In the genomic region with DNA sequence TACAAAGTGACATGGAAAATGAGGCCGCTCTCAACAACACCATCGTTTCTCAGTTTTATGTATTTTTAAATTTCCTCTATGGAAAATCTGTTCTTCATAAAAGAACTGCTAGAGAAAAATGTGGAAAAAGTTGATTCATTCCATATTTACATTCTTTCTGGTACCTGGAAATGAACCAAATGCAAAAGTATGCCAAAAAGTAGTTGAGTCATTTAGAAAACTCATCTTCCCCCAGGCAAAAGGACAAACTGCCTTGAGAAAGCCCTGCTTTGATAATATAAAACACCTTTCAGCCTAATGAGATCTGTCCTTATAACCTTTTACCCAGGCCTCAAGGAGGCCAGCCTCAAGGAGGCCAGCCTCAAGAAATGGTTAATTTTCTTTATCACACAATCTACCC, we compare ENCODE assay signal across 15 cellular contexts.
DNase-seq lines count a peak whose midpoint lies in the region; ATAC-seq and TF ChIP-seq lines count a peak whose summit lies in the region.
"Had no signal": no experiment of that assay in that cellular context is flagged by ENCODE, and none has a peak within 500 bp of the region (broad histone marks: within the 10 kb centered on the region; RNA-seq: fewer than 3 reads in every experiment).

No MANE protein-coding gene starts in this region.

- TF ChIP-seq CTCF in RWPE2 (IDR thresholded peaks at IDR 0.05; ENCODE audit: poor library complexity, severe bottlenecking) = no peak
- no peak for TF ChIP-seq CTCF in retinal pigment epithelial cell (conservative IDR thresholded peaks at IDR 0.05; ENCODE audit: low read depth, low read length)
- TF ChIP-seq CTCF in GM10248 (IDR thresholded peaks at IDR 0.05; ENCODE audit: control extremely low read depth, extremely low read depth, low read depth, missing control alignments) = no peak

- H3K27ac ChIP-seq in RWPE2 (ENCODE audit: poor library complexity, severe bottlenecking) = peak overlapping the region; percentile 83
- no peak overlapping the region for H3K27ac ChIP-seq in naive thymus-derived CD4-positive, alpha-beta T cell (ENCODE audit: low read depth, low read length)

- peak; percentile 35 for ATAC-seq in RWPE2 (ENCODE audit: low read depth)
- ATAC-seq in naive thymus-derived CD4-positive, alpha-beta T cell = no peak

- peaks cover 46% of the 10 kb centered on the region for H3K4me1 ChIP-seq in RWPE2 (ENCODE audit: insufficient read depth, poor library complexity, severe bottlenecking)
- no peaks in the 10 kb centered on the region for H3K4me1 ChIP-seq in naive thymus-derived CD4-positive, alpha-beta T cell (ENCODE audit: control insufficient read depth in 2 of 2, insufficient read depth in 2 of 2, low read length in 2 of 2)

- POLR2A ChIA-PET in naive thymus-derived CD4-positive, alpha-beta T cell (lab: Charles Lee) = no interaction called here
- POLR2A ChIA-PET in HEK293T (lab: Yijun Ruan, JAX) = no interaction called here
- POLR2A ChIA-PET in GM10248 (lab: Yijun Ruan, JAX) = no interaction called here

- no peaks in the 10 kb centered on the region for H3K4me1 Mint-ChIP-seq in naive thymus-derived CD4-positive, alpha-beta T cell
- H3K4me1 Mint-ChIP-seq: activated naive CD8-positive, alpha-beta T cell treated with anti-CD3 and anti-CD28 coated beads, Interleukin-2, amount 10 ng/mL, durations not matched to agents 7 days and 5 days had no signal

- H3K27me3 ChIP-seq in RWPE2 (ENCODE audit: insufficient read depth, poor library complexity, severe bottlenecking) = no peaks in the 10 kb centered on the region
- H3K27me3 ChIP-seq in naive thymus-derived CD4-positive, alpha-beta T cell (ENCODE audit: control insufficient read depth in 2 of 2, insufficient read depth in 2 of 2, low read length in 2 of 2) = no peaks in the 10 kb centered on the region

- H3K4me3 ChIP-seq in RWPE2 (ENCODE audit: severe bottlenecking) (no peak overlapping the region), retinal pigment epithelial cell (ENCODE audit: low read length) (no peak overlapping the region)
- H3K4me3 ChIP-seq in naive thymus-derived CD4-positive, alpha-beta T cell (ENCODE audit: low read length) = no peak overlapping the region

- peak; percentile 92 for DNase-seq in EL
- DNase-seq in RWPE2 (ENCODE audit: low spot score) = no peak
- DNase-seq in fibroblast of peridontal ligament (ENCODE audit: extremely low read depth) = peak; percentile 98
- DNase-seq in retinal pigment epithelial cell (ENCODE audit: low read depth) = peak; percentile 4
- DNase-seq in naive thymus-derived CD4-positive, alpha-beta T cell = no peak
- DNase-seq in HEK293T (ENCODE audit: extremely low spot score) = no peak
- DNase-seq in GM10248 (ENCODE audit: extremely low spot score) = no peak
- no peak for DNase-seq in SHP77 (lab: John Stamatoyannopoulos, UW)
- DNase-seq: activated naive CD8-positive, alpha-beta T cell treated with anti-CD3 and anti-CD28 coated beads, Interleukin-2, amount 10 ng/mL, durations not matched to agents 7 days and 5 days; effector CD4-positive, alpha-beta T cell; NCI-H1092; NCI-H446 treated with DMSO at 0.1 percent for 48 hours; Right ventricle myocardium superior; stimulated activated CD4-positive, alpha-beta T cell treated with anti-CD3 and anti-CD28 coated beads, Interleukin-4, amount 100 ng/mL, for 4 hours had no signal

- H3K27me3 Mint-ChIP-seq in naive thymus-derived CD4-positive, alpha-beta T cell = peaks cover 0 to 5% (median 0%) of the 10 kb centered on the region in 5 donors
- H3K27me3 Mint-ChIP-seq: activated naive CD8-positive, alpha-beta T cell treated with anti-CD3 and anti-CD28 coated beads, Interleukin-2, amount 10 ng/mL, durations not matched to agents 7 days and 5 days; stimulated activated naive CD8-positive, alpha-beta T cell treated with anti-CD3 and anti-CD28 coated beads, Interleukin-15, Interleukin-2, amounts not matched to agents 100 ng/mL and 50 ng/mL, for 24 hours had no signal

- CTCF ChIA-PET in naive thymus-derived CD4-positive, alpha-beta T cell (lab: Charles Lee) = no interaction called here
- CTCF ChIA-PET in HEK293T (lab: Yijun Ruan, JAX) (no interaction called here), GM10248 (lab: Yijun Ruan, JAX) (interaction anchor here (1.3 kb wide), 1 partner anchor 22 kb away, joined by 3 read pairs; no protein-coding TSS in a partner anchor)

- no peaks in the 10 kb centered on the region for H3K36me3 ChIP-seq in RWPE2 (ENCODE audit: low read depth)
- no peaks in the 10 kb centered on the region for H3K36me3 ChIP-seq in naive thymus-derived CD4-positive, alpha-beta T cell (ENCODE audit: control insufficient read depth in 2 of 3, insufficient read depth in 3 of 3, low read length in 3 of 3)

- H3K4me3 Mint-ChIP-seq in naive thymus-derived CD4-positive, alpha-beta T cell = no peak overlapping the region
- H3K4me3 Mint-ChIP-seq: activated naive CD8-positive, alpha-beta T cell treated with anti-CD3 and anti-CD28 coated beads, Interleukin-2, amount 10 ng/mL, durations not matched to agents 7 days and 5 days; stimulated activated naive CD8-positive, alpha-beta T cell treated with anti-CD3 and anti-CD28 coated beads, Interleukin-15, Interleukin-2, amounts not matched to agents 100 ng/mL and 50 ng/mL, for 24 hours had no signal

- no peak overlapping the region for H3K27ac Mint-ChIP-seq in naive thymus-derived CD4-positive, alpha-beta T cell
- H3K27ac Mint-ChIP-seq: activated naive CD8-positive, alpha-beta T cell treated with anti-CD3 and anti-CD28 coated beads, Interleukin-2, amount 10 ng/mL, durations not matched to agents 7 days and 5 days; stimulated activated naive CD8-positive, alpha-beta T cell treated with anti-CD3 and anti-CD28 coated beads, Interleukin-15, Interleukin-2, amounts not matched to agents 100 ng/mL and 50 ng/mL, for 24 hours had no signal

- H3K36me3 Mint-ChIP-seq in naive thymus-derived CD4-positive, alpha-beta T cell = no peaks in the 10 kb centered on the region
- H3K36me3 Mint-ChIP-seq: activated naive CD8-positive, alpha-beta T cell treated with anti-CD3 and anti-CD28 coated beads, Interleukin-2, amount 10 ng/mL, durations not matched to agents 7 days and 5 days had no signal

- H3K9me3 ChIP-seq in RWPE2 (ENCODE audit: severe bottlenecking) = no peaks in the 10 kb centered on the region
- no peaks in the 10 kb centered on the region for H3K9me3 ChIP-seq in naive thymus-derived CD4-positive, alpha-beta T cell (ENCODE audit: control insufficient read depth in 2 of 3, low read length in 3 of 3)

- H3K9me3 Mint-ChIP-seq in naive thymus-derived CD4-positive, alpha-beta T cell = peaks cover 0 to 18% (median 4%) of the 10 kb centered on the region in 11 donors
- H3K9me3 Mint-ChIP-seq: activated naive CD8-positive, alpha-beta T cell treated with anti-CD3 and anti-CD28 coated beads, Interleukin-2, amount 10 ng/mL, durations not matched to agents 7 days and 5 days had no signal

- intact Hi-C loops in naive thymus-derived CD4-positive, alpha-beta T cell (cut with micrococcal nuclease) = no loop called here

TF ChIP-seq in HEK293T, 16 proteins besides CTCF, POLR2A, EP300 and RAD21:
- TF ChIP-seq SP1 (IDR thresholded peaks at IDR 0.05) = no peak
- no peak for TF ChIP-seq SUZ12 (IDR thresholded peaks at IDR 0.05)
- no peak for TF ChIP-seq CTBP1 (IDR thresholded peaks at IDR 0.05; ENCODE audit: borderline replicate concordance)
- TF ChIP-seq BHLHE40 (IDR thresholded peaks at IDR 0.05; ENCODE audit: borderline replicate concordance) = no peak
- no peak for TF ChIP-seq ZNF384 (IDR thresholded peaks at IDR 0.05)
- TF ChIP-seq ARNT (IDR thresholded peaks at IDR 0.05) = no peak
- TF ChIP-seq FOXM1 (IDR thresholded peaks at IDR 0.05; ENCODE audit: borderline replicate concordance) = no peak
- TF ChIP-seq TARDBP (IDR thresholded peaks at IDR 0.05) = no peak
- no peak for TF ChIP-seq ELF4 (IDR thresholded peaks at IDR 0.05)
- TF ChIP-seq FOXA1 (IDR thresholded peaks at IDR 0.05) = no peak
- no peak for TF ChIP-seq FOXK2 (IDR thresholded peaks at IDR 0.05)
- no peak for TF ChIP-seq HDGF (IDR thresholded peaks at IDR 0.05; ENCODE audit: borderline replicate concordance)
- TF ChIP-seq, protein P1, sequence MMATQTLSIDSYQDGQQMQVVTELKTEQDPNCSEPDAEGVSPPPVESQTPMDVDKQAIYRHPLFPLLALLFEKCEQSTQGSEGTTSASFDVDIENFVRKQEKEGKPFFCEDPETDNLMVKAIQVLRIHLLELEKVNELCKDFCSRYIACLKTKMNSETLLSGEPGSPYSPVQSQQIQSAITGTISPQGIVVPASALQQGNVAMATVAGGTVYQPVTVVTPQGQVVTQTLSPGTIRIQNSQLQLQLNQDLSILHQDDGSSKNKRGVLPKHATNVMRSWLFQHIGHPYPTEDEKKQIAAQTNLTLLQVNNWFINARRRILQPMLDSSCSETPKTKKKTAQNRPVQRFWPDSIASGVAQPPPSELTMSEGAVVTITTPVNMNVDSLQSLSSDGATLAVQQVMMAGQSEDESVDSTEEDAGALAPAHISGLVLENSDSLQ (IDR thresholded peaks at IDR 0.05) = no peak
- TF ChIP-seq L3MBTL2 (conservative IDR thresholded peaks at IDR 0.05) = no peak
- TF ChIP-seq NFRKB (IDR thresholded peaks at IDR 0.05) = no peak
- TF ChIP-seq LEF1 (IDR thresholded peaks at IDR 0.05; ENCODE audit: borderline replicate concordance) = no peak

Comparison
In these comparisons a context has a peak if more than half of its experiments do, and no peak if none do; other contexts are left out.
1. DNase-seq: peak in EL (single experiment), fibroblast of peridontal ligament (single experiment) and retinal pigment epithelial cell (single experiment); none in RWPE2 (single experiment), naive thymus-derived CD4-positive, alpha-beta T cell (0 of 9), HEK293T (single experiment), GM10248 (single experiment) and SHP77 (0 of 2).